10 cellular contexts compared by ENCODE assay signal in the genomic region with DNA sequence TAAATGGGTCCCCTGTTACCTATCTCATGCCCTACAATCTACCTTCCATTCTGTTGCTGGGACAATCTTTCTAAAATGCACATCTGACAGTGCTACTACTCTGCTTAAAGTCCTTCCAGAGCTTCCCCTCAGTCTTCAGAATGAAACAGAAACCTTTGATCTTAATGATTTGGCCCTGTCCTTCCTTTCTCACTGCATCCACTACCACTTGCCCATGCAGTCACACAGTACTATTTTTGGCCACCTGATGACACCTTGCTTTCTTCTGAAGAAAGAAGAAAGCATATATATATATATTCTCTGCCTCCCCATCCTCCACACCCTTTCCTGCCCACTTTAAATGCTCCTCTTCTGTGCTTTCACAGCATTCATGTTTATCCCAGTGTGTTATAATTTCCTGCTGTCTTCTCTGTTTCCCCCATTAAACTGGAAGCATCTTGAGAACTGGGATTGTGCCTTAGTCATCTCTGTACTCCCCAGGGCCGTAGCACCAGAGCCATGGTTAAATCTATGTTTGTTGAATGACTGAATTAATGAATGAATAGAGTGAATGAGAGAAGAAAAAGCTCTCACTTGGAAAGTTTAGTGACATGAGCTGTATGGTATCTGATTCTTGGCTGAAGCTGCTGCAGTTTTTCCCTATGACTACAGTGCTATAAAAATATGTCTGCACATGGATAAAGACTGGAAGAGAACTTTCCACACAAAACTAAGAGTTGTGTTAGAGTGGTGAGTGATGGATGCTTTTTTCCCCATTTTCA. TPM values are rescaled to one million over a fixed set of nuclear protein-coding genes. Genes with fewer than 3 reads are reported as not detected.
DNase-seq lines count a peak whose midpoint lies in the region; ATAC-seq and TF ChIP-seq lines count a peak whose summit lies in the region.
"Had no signal": no experiment of that assay in that cellular context is flagged by ENCODE, and none has a peak within 500 bp of the region (broad histone marks: within the 10 kb centered on the region; RNA-seq: fewer than 3 reads in every experiment).

No MANE protein-coding gene starts in this region.

- TF ChIP-seq CTCF in GM13976 (IDR thresholded peaks at IDR 0.05; ENCODE audit: borderline replicate concordance, control extremely low read depth, extremely low read depth, insufficient read depth, missing control alignments), result no peak
- TF ChIP-seq CTCF in chondrocyte (IDR thresholded peaks at IDR 0.05), result no peak

- WGBS in mesendoderm (ENCODE audit: extremely low coverage, insufficient coverage, low lambda C conversion rate), result no CpG with 5 or more reads among the region's 1 CpG

- no peaks in the 10 kb centered on the region for H3K36me3 Mint-ChIP-seq in chondrocyte (ENCODE audit: low read depth)
- H3K36me3 Mint-ChIP-seq: naive thymus-derived CD4-positive, alpha-beta T cell had no signal

- H3K56ac ChIP-seq in mesendoderm (ENCODE audit: low read length), result no peak overlapping the region

- H3K4me2 ChIP-seq in mesendoderm (ENCODE audit: low read length), result no peak overlapping the region

- no peaks in the 10 kb centered on the region for H3K36me3 ChIP-seq in mesendoderm (ENCODE audit: control insufficient read depth, insufficient read depth, low read length)

- H2BK15ac ChIP-seq in mesendoderm (replicated peaks; ENCODE audit: low read depth), result no peak overlapping the region

- H3K79me2 ChIP-seq in mesendoderm (ENCODE audit: control insufficient read depth, insufficient read depth, low read length), result no peaks in the 10 kb centered on the region

- no peak overlapping the region for H2BK120ac ChIP-seq in mesendoderm (ENCODE audit: low read depth, low read length)

- no peaks in the 10 kb centered on the region for H3K27me3 ChIP-seq in mesendoderm (ENCODE audit: insufficient read depth, low read length, poor library complexity)

- no peak overlapping the region for H2BK5ac ChIP-seq in mesendoderm (ENCODE audit: low read length)

- peaks cover 53% of the 10 kb centered on the region for H3K4me1 Mint-ChIP-seq in chondrocyte (ENCODE audit: low read depth)

- H3K4me3 Mint-ChIP-seq in chondrocyte (ENCODE audit: unreplicated experiment), result no peak overlapping the region
- H3K4me3 Mint-ChIP-seq: naive thymus-derived CD4-positive, alpha-beta T cell had no signal

- H3K18ac ChIP-seq in mesendoderm (ENCODE audit: low read length), result no peak overlapping the region

- no peak overlapping the region for H3K9ac ChIP-seq in mesendoderm (ENCODE audit: low read length)

- H3K23ac ChIP-seq in mesendoderm (ENCODE audit: low read length), result no peak overlapping the region

- H4K8ac ChIP-seq in mesendoderm (ENCODE audit: low read depth, low read length), result no peak overlapping the region

- no peaks in the 10 kb centered on the region for H3K79me1 ChIP-seq in mesendoderm (ENCODE audit: low read length)

- H3K4ac ChIP-seq in mesendoderm (ENCODE audit: low read depth, low read length), result no peak overlapping the region

- no peak overlapping the region for H4K5ac ChIP-seq in mesendoderm (ENCODE audit: low read length)

- DNase-seq in GM13976 (ENCODE audit: low spot score) (peak; percentile 29), chondrocyte (ENCODE audit: low spot score) (no peak), mesendoderm (no peak), DMS79 (lab: John Stamatoyannopoulos, UW) (no peak), NCI-H1436 treated with DMSO at 0.1 percent for 48 hours (lab: John Stamatoyannopoulos, UW) (no peak)
- DNase-seq in effector CD4-positive, alpha-beta T cell, result no peak
- DNase-seq: naive thymus-derived CD4-positive, alpha-beta T cell had no signal

- in situ Hi-C loops in GM13976 (cut with MboI; ENCODE audit: low sequenced_read_pairs, unreplicated experiment), result loop anchor here (25.0 kb wide), 1 partner anchor 503 kb away; no protein-coding TSS in a partner anchor

- H3K27me3 Mint-ChIP-seq in chondrocyte (ENCODE audit: low read depth), result no peaks in the 10 kb centered on the region

- H3K4me3 ChIP-seq in mesendoderm (ENCODE audit: low read length), result no peak overlapping the region

- no peak overlapping the region for H3K27ac ChIP-seq in mesendoderm (ENCODE audit: low read depth, low read length)

- no peaks in the 10 kb centered on the region for H3K9me3 Mint-ChIP-seq in chondrocyte (ENCODE audit: low read depth)
- H3K9me3 Mint-ChIP-seq: naive thymus-derived CD4-positive, alpha-beta T cell had no signal

- H3K27ac Mint-ChIP-seq in chondrocyte (ENCODE audit: unreplicated experiment), result peak overlapping the region; percentile 85
- H3K27ac Mint-ChIP-seq: naive thymus-derived CD4-positive, alpha-beta T cell had no signal

- no peaks in the 10 kb centered on the region for H3K4me1 ChIP-seq in mesendoderm (ENCODE audit: control insufficient read depth, low read depth, low read length)

- no peak overlapping the region for H2AK5ac ChIP-seq in mesendoderm (ENCODE audit: low read length)

- ATAC-seq in GM21423 (IDR thresholded peaks at IDR 0.05; ENCODE audit: unreplicated experiment), result peak; percentile 80
- ATAC-seq in HG03196 (IDR thresholded peaks at IDR 0.05; ENCODE audit: unreplicated experiment), result peak; percentile 80
- ATAC-seq: naive thymus-derived CD4-positive, alpha-beta T cell had no signal

RNA-seq across cellular contexts. Expression of a gene that starts 56.2 kb away (rescaled TPM):
- 0.20 to 0.33 TPM in 2 of 3 replicates, not detected in the other for total RNA-seq in chondrocyte
- polyA plus RNA-seq in mesendoderm (2013, experiment 1 of 2), result 0.04 TPM
- polyA plus RNA-seq in mesendoderm (2013, experiment 2 of 2), result 0.04 TPM
- total RNA-seq: endothelial cell of umbilical vein; naive thymus-derived CD4-positive, alpha-beta T cell had no signal
- polyA plus RNA-seq: endothelial cell of umbilical vein; naive thymus-derived CD4-positive, alpha-beta T cell had no signal
